ENCODE assay signal across 1 cellular context in the genomic region with DNA sequence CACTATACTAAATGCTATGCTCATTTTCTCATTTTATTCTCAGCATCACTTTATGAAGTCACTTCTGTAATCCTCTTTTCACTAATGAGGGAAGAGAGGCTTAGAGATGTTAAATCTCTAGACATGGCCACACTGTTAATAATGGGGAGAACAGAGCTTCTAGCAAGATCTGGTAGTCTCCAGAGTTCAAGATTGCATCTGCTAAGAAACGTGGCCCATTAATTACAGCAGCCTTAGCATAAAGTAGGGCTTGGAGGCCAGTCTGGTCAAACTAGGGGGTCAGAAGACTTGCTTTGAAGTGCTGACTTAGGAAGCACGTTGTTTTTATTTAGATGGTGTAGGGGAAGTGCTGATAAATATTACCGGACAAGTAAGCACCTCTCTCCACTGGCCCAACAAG.
TF ChIP-seq lines count a peak whose summit lies in the region.

No MANE protein-coding gene starts in this region.

TF ChIP-seq in K562, 482 proteins besides CTCF, POLR2A, EP300 and RAD21 (continued from another document and continues in another):
- TF ChIP-seq, protein P1, sequence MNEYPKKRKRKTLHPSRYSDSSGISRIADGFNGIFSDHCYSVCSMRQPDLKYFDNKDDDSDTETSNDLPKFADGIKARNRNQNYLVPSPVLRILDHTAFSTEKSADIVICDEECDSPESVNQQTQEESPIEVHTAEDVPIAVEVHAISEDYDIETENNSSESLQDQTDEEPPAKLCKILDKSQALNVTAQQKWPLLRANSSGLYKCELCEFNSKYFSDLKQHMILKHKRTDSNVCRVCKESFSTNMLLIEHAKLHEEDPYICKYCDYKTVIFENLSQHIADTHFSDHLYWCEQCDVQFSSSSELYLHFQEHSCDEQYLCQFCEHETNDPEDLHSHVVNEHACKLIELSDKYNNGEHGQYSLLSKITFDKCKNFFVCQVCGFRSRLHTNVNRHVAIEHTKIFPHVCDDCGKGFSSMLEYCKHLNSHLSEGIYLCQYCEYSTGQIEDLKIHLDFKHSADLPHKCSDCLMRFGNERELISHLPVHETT (CRISPR knock-in tag; conservative IDR thresholded peaks at IDR 0.05 in 1 of 2, IDR thresholded peaks at IDR 0.05 in 1 of 2): no peak
- TF ChIP-seq JUN (IDR thresholded peaks at IDR 0.05; ENCODE audit: borderline replicate concordance, low read depth, low read length): no peak
- no peak for TF ChIP-seq JUN (CRISPR knock-in tag; IDR thresholded peaks at IDR 0.05; ENCODE audit: borderline replicate concordance)
- TF ChIP-seq CREBBP (IDR thresholded peaks at IDR 0.05; ENCODE audit: low read depth, low read length): no peak
- no peak for TF ChIP-seq LARP7 (IDR thresholded peaks at IDR 0.05)
- TF ChIP-seq ZNF282 (CRISPR knock-in tag; IDR thresholded peaks at IDR 0.05): no peak
- TF ChIP-seq ZFP30 (CRISPR knock-in tag; IDR thresholded peaks at IDR 0.05; ENCODE audit: borderline replicate concordance): no peak
- no peak for TF ChIP-seq PCBP1 (IDR thresholded peaks at IDR 0.05; ENCODE audit: low read depth, low read length, poor library complexity, severe bottlenecking)
- no peak for TF ChIP-seq GATA2 (CRISPR knock-in tag; IDR thresholded peaks at IDR 0.05)
- TF ChIP-seq LCOR (CRISPR knock-in tag; IDR thresholded peaks at IDR 0.05): no peak
- TF ChIP-seq, protein P2, sequence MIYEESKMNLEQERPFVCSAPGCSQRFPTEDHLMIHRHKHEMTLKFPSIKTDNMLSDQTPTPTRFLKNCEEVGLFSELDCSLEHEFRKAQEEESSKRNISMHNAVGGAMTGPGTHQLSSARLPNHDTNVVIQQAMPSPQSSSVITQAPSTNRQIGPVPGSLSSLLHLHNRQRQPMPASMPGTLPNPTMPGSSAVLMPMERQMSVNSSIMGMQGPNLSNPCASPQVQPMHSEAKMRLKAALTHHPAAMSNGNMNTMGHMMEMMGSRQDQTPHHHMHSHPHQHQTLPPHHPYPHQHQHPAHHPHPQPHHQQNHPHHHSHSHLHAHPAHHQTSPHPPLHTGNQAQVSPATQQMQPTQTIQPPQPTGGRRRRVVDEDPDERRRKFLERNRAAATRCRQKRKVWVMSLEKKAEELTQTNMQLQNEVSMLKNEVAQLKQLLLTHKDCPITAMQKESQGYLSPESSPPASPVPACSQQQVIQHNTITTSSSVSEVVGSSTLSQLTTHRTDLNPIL (CRISPR knock-in tag; IDR thresholded peaks at IDR 0.05): no peak
- TF ChIP-seq CHD2 (IDR thresholded peaks at IDR 0.05; ENCODE audit: low read depth, low read length): no peak
- no peak for TF ChIP-seq PTTG1 (tag; IDR thresholded peaks at IDR 0.05; ENCODE audit: low read depth)
- no peak for TF ChIP-seq KLF6 (CRISPR knock-in tag; IDR thresholded peaks at IDR 0.05; ENCODE audit: borderline replicate concordance)
- TF ChIP-seq, protein P3, sequence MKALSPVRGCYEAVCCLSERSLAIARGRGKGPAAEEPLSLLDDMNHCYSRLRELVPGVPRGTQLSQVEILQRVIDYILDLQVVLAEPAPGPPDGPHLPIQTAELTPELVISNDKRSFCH (CRISPR knock-in tag; IDR thresholded peaks at IDR 0.05): no peak
- TF ChIP-seq, protein P3 (tag; IDR thresholded peaks at IDR 0.05): no peak
- TF ChIP-seq ZEB2 (IDR thresholded peaks at IDR 0.05): no peak; the same call in 1 of the 2 replicates
- TF ChIP-seq ELF4 (CRISPR knock-in tag; IDR thresholded peaks at IDR 0.05): no peak
- TF ChIP-seq NFYB (IDR thresholded peaks at IDR 0.05; ENCODE audit: extremely low read depth, insufficient read length): no peak
- no peak; the same call in 1 of the 2 replicates for TF ChIP-seq MTA3 (IDR thresholded peaks at IDR 0.05; ENCODE audit: borderline replicate concordance)
- TF ChIP-seq, protein P4, sequence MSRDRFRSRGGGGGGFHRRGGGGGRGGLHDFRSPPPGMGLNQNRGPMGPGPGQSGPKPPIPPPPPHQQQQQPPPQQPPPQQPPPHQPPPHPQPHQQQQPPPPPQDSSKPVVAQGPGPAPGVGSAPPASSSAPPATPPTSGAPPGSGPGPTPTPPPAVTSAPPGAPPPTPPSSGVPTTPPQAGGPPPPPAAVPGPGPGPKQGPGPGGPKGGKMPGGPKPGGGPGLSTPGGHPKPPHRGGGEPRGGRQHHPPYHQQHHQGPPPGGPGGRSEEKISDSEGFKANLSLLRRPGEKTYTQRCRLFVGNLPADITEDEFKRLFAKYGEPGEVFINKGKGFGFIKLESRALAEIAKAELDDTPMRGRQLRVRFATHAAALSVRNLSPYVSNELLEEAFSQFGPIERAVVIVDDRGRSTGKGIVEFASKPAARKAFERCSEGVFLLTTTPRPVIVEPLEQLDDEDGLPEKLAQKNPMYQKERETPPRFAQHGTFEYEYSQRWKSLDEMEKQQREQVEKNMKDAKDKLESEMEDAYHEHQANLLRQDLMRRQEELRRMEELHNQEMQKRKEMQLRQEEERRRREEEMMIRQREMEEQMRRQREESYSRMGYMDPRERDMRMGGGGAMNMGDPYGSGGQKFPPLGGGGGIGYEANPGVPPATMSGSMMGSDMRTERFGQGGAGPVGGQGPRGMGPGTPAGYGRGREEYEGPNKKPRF (IDR thresholded peaks at IDR 0.05; ENCODE audit: low read depth, low read length): no peak
- no peak for TF ChIP-seq TCF7 (IDR thresholded peaks at IDR 0.05; ENCODE audit: borderline replicate concordance)
- no peak for TF ChIP-seq HNRNPK (IDR thresholded peaks at IDR 0.05; ENCODE audit: low read depth, low read length, poor library complexity, severe bottlenecking)
- no peak for TF ChIP-seq NFE2 (IDR thresholded peaks at IDR 0.05; ENCODE audit: low read depth)
- TF ChIP-seq ASH1L (IDR thresholded peaks at IDR 0.05; ENCODE audit: borderline replicate concordance, low read depth, partially characterized antibody): no peak
- TF ChIP-seq ZNF253 (CRISPR knock-in tag; conservative IDR thresholded peaks at IDR 0.05): no peak
- TF ChIP-seq TCF3 (CRISPR knock-in tag; IDR thresholded peaks at IDR 0.05): no peak
- TF ChIP-seq ZNF584 (CRISPR knock-in tag; IDR thresholded peaks at IDR 0.05; ENCODE audit: low read depth): 0 out of 2 replicates have a peak, but pooled peaks have one; percentile 54
- TF ChIP-seq, protein P5, sequence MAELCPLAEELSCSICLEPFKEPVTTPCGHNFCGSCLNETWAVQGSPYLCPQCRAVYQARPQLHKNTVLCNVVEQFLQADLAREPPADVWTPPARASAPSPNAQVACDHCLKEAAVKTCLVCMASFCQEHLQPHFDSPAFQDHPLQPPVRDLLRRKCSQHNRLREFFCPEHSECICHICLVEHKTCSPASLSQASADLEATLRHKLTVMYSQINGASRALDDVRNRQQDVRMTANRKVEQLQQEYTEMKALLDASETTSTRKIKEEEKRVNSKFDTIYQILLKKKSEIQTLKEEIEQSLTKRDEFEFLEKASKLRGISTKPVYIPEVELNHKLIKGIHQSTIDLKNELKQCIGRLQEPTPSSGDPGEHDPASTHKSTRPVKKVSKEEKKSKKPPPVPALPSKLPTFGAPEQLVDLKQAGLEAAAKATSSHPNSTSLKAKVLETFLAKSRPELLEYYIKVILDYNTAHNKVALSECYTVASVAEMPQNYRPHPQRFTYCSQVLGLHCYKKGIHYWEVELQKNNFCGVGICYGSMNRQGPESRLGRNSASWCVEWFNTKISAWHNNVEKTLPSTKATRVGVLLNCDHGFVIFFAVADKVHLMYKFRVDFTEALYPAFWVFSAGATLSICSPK (IDR thresholded peaks at IDR 0.05; ENCODE audit: borderline replicate concordance): no peak
- no peak for TF ChIP-seq CHD4 (IDR thresholded peaks at IDR 0.05; ENCODE audit: insufficient read depth, insufficient replicate concordance, low read depth, low read length, poor library complexity, severe bottlenecking)
- no peak for TF ChIP-seq CEBPG (CRISPR knock-in tag; IDR thresholded peaks at IDR 0.05)
- 0 out of 4 replicates have a peak, but pooled peaks of 1 of the 2 experiments have one; percentile 12 for TF ChIP-seq CEBPG (tag; conservative IDR thresholded peaks at IDR 0.05 in 1 of 2, IDR thresholded peaks at IDR 0.05 in 1 of 2)
- no peak for TF ChIP-seq JUND (IDR thresholded peaks at IDR 0.05; ENCODE audit: borderline replicate concordance, low read depth, low read length)
- no peak for TF ChIP-seq JUND (tag; IDR thresholded peaks at IDR 0.05; ENCODE audit: borderline replicate concordance, low read depth, low read length)
- peak; percentile 26; the same call in 1 of the 2 replicates for TF ChIP-seq L3MBTL2 (IDR thresholded peaks at IDR 0.05)
- TF ChIP-seq NR2F6 (CRISPR knock-in tag; IDR thresholded peaks at IDR 0.05): no peak
- TF ChIP-seq MTA2 (IDR thresholded peaks at IDR 0.05; ENCODE audit: low read depth): no peak
- TF ChIP-seq FOXK1 (CRISPR knock-in tag; IDR thresholded peaks at IDR 0.05; ENCODE audit: borderline replicate concordance): no peak
- TF ChIP-seq, protein P6, sequence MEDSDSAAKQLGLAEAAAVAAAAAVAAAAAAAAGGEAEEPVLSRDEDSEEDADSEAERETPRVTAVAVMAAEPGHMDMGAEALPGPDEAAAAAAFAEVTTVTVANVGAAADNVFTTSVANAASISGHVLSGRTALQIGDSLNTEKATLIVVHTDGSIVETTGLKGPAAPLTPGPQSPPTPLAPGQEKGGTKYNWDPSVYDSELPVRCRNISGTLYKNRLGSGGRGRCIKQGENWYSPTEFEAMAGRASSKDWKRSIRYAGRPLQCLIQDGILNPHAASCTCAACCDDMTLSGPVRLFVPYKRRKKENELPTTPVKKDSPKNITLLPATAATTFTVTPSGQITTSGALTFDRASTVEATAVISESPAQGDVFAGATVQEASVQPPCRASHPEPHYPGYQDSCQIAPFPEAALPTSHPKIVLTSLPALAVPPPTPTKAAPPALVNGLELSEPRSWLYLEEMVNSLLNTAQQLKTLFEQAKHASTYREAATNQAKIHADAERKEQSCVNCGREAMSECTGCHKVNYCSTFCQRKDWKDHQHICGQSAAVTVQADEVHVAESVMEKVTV (CRISPR knock-in tag; IDR thresholded peaks at IDR 0.05): no peak; the same call in 1 of the 2 replicates
- TF ChIP-seq CAMTA2 (CRISPR knock-in tag; conservative IDR thresholded peaks at IDR 0.05): no peak
- no peak for TF ChIP-seq RBM17 (IDR thresholded peaks at IDR 0.05; ENCODE audit: borderline replicate concordance, low read depth, low read length)
- no peak for TF ChIP-seq PHF21A (IDR thresholded peaks at IDR 0.05; ENCODE audit: borderline replicate concordance, low read depth)
- TF ChIP-seq SPI1 (IDR thresholded peaks at IDR 0.05; ENCODE audit: borderline replicate concordance, low read depth, low read length): peak; percentile 32; the same call in 1 of the 2 replicates
- 0 out of 4 replicates have a peak, but pooled peaks of 1 of the 2 experiments have one; percentile 17 for TF ChIP-seq KDM1A (IDR thresholded peaks at IDR 0.05)
- no peak for TF ChIP-seq ZBTB17 (CRISPR knock-in tag; IDR thresholded peaks at IDR 0.05)
- TF ChIP-seq YY1 (IDR thresholded peaks at IDR 0.05; ENCODE audit: borderline replicate concordance in 1 of 3, control insufficient read depth in 1 of 3, extremely low read depth in 1 of 3, insufficient read depth in 3 of 3, insufficient read length in 1 of 3, insufficient replicate concordance in 2 of 3, low read depth in 1 of 3, low read length in 2 of 3): no peak
- no peak for TF ChIP-seq MAZ (CRISPR knock-in tag; conservative IDR thresholded peaks at IDR 0.05 in 1 of 2, IDR thresholded peaks at IDR 0.05 in 1 of 2)
- peak; percentile 22 for TF ChIP-seq DACH1 (IDR thresholded peaks at IDR 0.05; ENCODE audit: partially characterized antibody)
- TF ChIP-seq, protein P7, sequence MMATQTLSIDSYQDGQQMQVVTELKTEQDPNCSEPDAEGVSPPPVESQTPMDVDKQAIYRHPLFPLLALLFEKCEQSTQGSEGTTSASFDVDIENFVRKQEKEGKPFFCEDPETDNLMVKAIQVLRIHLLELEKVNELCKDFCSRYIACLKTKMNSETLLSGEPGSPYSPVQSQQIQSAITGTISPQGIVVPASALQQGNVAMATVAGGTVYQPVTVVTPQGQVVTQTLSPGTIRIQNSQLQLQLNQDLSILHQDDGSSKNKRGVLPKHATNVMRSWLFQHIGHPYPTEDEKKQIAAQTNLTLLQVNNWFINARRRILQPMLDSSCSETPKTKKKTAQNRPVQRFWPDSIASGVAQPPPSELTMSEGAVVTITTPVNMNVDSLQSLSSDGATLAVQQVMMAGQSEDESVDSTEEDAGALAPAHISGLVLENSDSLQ (IDR thresholded peaks at IDR 0.05): no peak
- TF ChIP-seq NCOA1 (IDR thresholded peaks at IDR 0.05; ENCODE audit: low read depth): no peak
- no peak for TF ChIP-seq ETV6 (IDR thresholded peaks at IDR 0.05; ENCODE audit: borderline replicate concordance in 1 of 2, low read depth in 2 of 2, low read length in 1 of 2)
- TF ChIP-seq ETV6 (CRISPR knock-in tag; IDR thresholded peaks at IDR 0.05; ENCODE audit: borderline replicate concordance): no peak
- TF ChIP-seq, protein P8, sequence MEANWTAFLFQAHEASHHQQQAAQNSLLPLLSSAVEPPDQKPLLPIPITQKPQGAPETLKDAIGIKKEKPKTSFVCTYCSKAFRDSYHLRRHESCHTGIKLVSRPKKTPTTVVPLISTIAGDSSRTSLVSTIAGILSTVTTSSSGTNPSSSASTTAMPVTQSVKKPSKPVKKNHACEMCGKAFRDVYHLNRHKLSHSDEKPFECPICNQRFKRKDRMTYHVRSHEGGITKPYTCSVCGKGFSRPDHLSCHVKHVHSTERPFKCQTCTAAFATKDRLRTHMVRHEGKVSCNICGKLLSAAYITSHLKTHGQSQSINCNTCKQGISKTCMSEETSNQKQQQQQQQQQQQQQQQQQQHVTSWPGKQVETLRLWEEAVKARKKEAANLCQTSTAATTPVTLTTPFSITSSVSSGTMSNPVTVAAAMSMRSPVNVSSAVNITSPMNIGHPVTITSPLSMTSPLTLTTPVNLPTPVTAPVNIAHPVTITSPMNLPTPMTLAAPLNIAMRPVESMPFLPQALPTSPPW (CRISPR knock-in tag; IDR thresholded peaks at IDR 0.05): no peak
- TF ChIP-seq STAT5A (IDR thresholded peaks at IDR 0.05; ENCODE audit: borderline replicate concordance, low read length): 0 out of 2 replicates have a peak, but pooled peaks have one; percentile 23
- TF ChIP-seq POLR2AphosphoS2 (IDR thresholded peaks at IDR 0.05; ENCODE audit: low read length): no peak
- no peak for TF ChIP-seq HMGN3 (IDR thresholded peaks at IDR 0.05; ENCODE audit: borderline replicate concordance, extremely low read depth, insufficient read length, low read depth, low read length)
- TF ChIP-seq SMAD2 (IDR thresholded peaks at IDR 0.05; ENCODE audit: low read depth, low read length): no peak
- TF ChIP-seq SMAD3 (CRISPR knock-in tag; conservative IDR thresholded peaks at IDR 0.05): no peak
- no peak for TF ChIP-seq ZBTB8A (IDR thresholded peaks at IDR 0.05; ENCODE audit: partially characterized antibody)
- TF ChIP-seq TEAD2 (tag; IDR thresholded peaks at IDR 0.05): no peak
- TF ChIP-seq EGR1 (conservative IDR thresholded peaks at IDR 0.05): no peak
- TF ChIP-seq ZNF436 (CRISPR knock-in tag; IDR thresholded peaks at IDR 0.05): no peak
- TF ChIP-seq SETDB1 (IDR thresholded peaks at IDR 0.05; ENCODE audit: low read length): no peak
- TF ChIP-seq RFX1 (IDR thresholded peaks at IDR 0.05): 0 out of 2 replicates have a peak, but pooled peaks have one; percentile 10
- no peak for TF ChIP-seq HDAC6 (IDR thresholded peaks at IDR 0.05; ENCODE audit: low read depth, low read length)
- TF ChIP-seq ETS2 (tag; IDR thresholded peaks at IDR 0.05; ENCODE audit: borderline replicate concordance, poor library complexity, severe bottlenecking): no peak
- TF ChIP-seq TRIM28 (IDR thresholded peaks at IDR 0.05): no peak
- TF ChIP-seq NR2C1 (IDR thresholded peaks at IDR 0.05): no peak
- no peak for TF ChIP-seq NR2C1 (tag; IDR thresholded peaks at IDR 0.05)
